15 cellular contexts compared by ENCODE assay signal in the genomic region with DNA sequence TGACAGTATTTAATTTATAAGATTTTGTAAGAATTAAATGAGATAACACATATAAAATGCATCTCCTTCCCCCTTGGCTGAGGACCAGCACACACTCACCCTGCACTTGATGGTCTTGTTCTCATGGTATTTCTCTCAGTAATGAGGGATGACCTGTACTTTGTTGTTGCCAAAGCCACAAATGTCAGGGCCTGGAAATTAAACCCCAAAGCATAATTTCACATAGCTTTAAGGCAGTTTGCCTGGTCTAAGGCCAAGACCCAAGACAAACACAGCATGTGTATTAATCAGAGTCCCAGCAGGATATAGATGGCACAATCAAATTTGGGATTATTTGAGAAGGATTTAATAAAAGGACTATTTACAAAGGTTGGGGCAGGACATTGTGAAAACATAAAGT. TPM values are rescaled to one million over a fixed set of nuclear protein-coding genes. Genes with fewer than 3 reads are reported as not detected.
A peak's percentile ranks its signal among the peaks of the same experiment; 100 is the strongest.
DNase-seq lines count a peak whose midpoint lies in the region; ATAC-seq and TF ChIP-seq lines count a peak whose summit lies in the region.
"Had no signal": no experiment of that assay in that cellular context is flagged by ENCODE, and none has a peak within 500 bp of the region (broad histone marks: within the 10 kb centered on the region; RNA-seq: fewer than 3 reads in every experiment).

No MANE protein-coding gene starts in this region.

- H3K27ac ChIP-seq in CD4-positive, alpha-beta memory T cell (ENCODE audit: low read depth, low read length), result no peak overlapping the region
- peak overlapping the region; percentile 62 to 86 for H3K27ac ChIP-seq in breast epithelium
- H3K27ac ChIP-seq: transverse colon had no signal

- H3K4me1 ChIP-seq in CD4-positive, alpha-beta memory T cell (ENCODE audit: insufficient read depth, low read length), result peaks cover 50% of the 10 kb centered on the region
- peaks cover 4 to 21% of the 10 kb centered on the region in 2 donors for H3K4me1 ChIP-seq in breast epithelium

- H3K27me3 Mint-ChIP-seq in CD4-positive, alpha-beta memory T cell, result no peaks in the 10 kb centered on the region
- H3K27me3 Mint-ChIP-seq: activated T-helper 17 cell treated with anti-CD3 and anti-CD28 coated beads, Interleukin-2, amount 50 U/mL, for 72 hours; progenitor cell of endocrine pancreas had no signal

- H3K4me3 ChIP-seq in CD4-positive, alpha-beta memory T cell (ENCODE audit: low read length in 2 of 2), result no peak overlapping the region
- H3K4me3 ChIP-seq in MG63, result no peak overlapping the region
- no peak overlapping the region for H3K4me3 ChIP-seq in breast epithelium
- H3K4me3 ChIP-seq: transverse colon had no signal

- no peak for ATAC-seq in GM21528 (IDR thresholded peaks at IDR 0.05; ENCODE audit: low FRiP score, unreplicated experiment)
- no peak for ATAC-seq in HG03280 (IDR thresholded peaks at IDR 0.05; ENCODE audit: unreplicated experiment)
- ATAC-seq: activated T-helper 17 cell treated with anti-CD3 and anti-CD28 coated beads, Interleukin-2, amount 50 U/mL, for 72 hours had no signal

- H3K4me3 Mint-ChIP-seq in CD4-positive, alpha-beta memory T cell, result no peak overlapping the region
- H3K4me3 Mint-ChIP-seq: activated T-helper 17 cell treated with anti-CD3 and anti-CD28 coated beads, Interleukin-2, amount 50 U/mL, for 72 hours had no signal

- no peak for TF ChIP-seq CTCF in breast epithelium (IDR thresholded peaks at IDR 0.05)

- no peaks in the 10 kb centered on the region for H3K27me3 ChIP-seq in CD4-positive, alpha-beta memory T cell (ENCODE audit: insufficient read depth, low read length)
- no peaks in the 10 kb centered on the region for H3K27me3 ChIP-seq in MG63
- H3K27me3 ChIP-seq in breast epithelium, result no peaks in the 10 kb centered on the region
- H3K27me3 ChIP-seq: transverse colon had no signal

- no peak for DNase-seq in CD4-positive, alpha-beta memory T cell
- DNase-seq in MG63 (peak; percentile 83), breast epithelium (ENCODE audit: low spot score in 2 of 2) (peak in 1 of 2 donors; percentile 50), myocyte (ENCODE audit: low read depth) (peak; percentile 42), NCI-H524 (lab: John Stamatoyannopoulos, UW) (no peak)
- DNase-seq in stimulated activated CD4-positive, alpha-beta T cell treated with anti-CD3 and anti-CD28 coated beads, Interleukin-12 subunit alpha, Interleukin-12 subunit beta, amount 100 ng/mL, for 4 hours, result no peak
- DNase-seq: DMS53, midbrain, NCI-H2107, RPMI8226, transverse colon had no signal

- intact Hi-C loops in CD4-positive, alpha-beta memory T cell (cut with micrococcal nuclease), result loop anchor here (2.0 kb wide), 2 partner anchors 49 to 161 kb away; a partner anchor contains a TSS
- intact Hi-C loops in breast epithelium (cut with DNase I; ENCODE audit: low total_unique reads), result no loop called here

- peak overlapping the region in 4 of 7 donors; percentile 3 to 60 (median 41) for H3K27ac Mint-ChIP-seq in CD4-positive, alpha-beta memory T cell
- H3K27ac Mint-ChIP-seq: activated T-helper 17 cell treated with anti-CD3 and anti-CD28 coated beads, Interleukin-2, amount 50 U/mL, for 72 hours; progenitor cell of endocrine pancreas had no signal

- POLR2A ChIA-PET in CD4-positive, alpha-beta memory T cell (lab: Charles Lee; ENCODE audit: partially characterized antibody), result no interaction called here

- H3K36me3 ChIP-seq in CD4-positive, alpha-beta memory T cell (ENCODE audit: insufficient read depth, low read length), result no peaks in the 10 kb centered on the region
- no peaks in the 10 kb centered on the region for H3K36me3 ChIP-seq in MG63
- H3K36me3 ChIP-seq in breast epithelium, result no peaks in the 10 kb centered on the region
- H3K36me3 ChIP-seq: transverse colon had no signal

- H3K9me3 ChIP-seq in CD4-positive, alpha-beta memory T cell (ENCODE audit: control insufficient read depth in 1 of 2, low read length in 2 of 2), result no peaks in the 10 kb centered on the region
- H3K9me3 ChIP-seq in MG63 (no peaks in the 10 kb centered on the region), breast epithelium (no peaks in the 10 kb centered on the region)
- H3K9me3 ChIP-seq: transverse colon had no signal

- no peak for TF ChIP-seq POLR2A in breast epithelium (IDR thresholded peaks at IDR 0.05)

- H3K4me1 Mint-ChIP-seq in CD4-positive, alpha-beta memory T cell, result peaks cover 25 to 43% (median 36%) of the 10 kb centered on the region in 4 donors

- H3K9me3 Mint-ChIP-seq in CD4-positive, alpha-beta memory T cell, result no peaks in the 10 kb centered on the region
- H3K9me3 Mint-ChIP-seq: activated T-helper 17 cell treated with anti-CD3 and anti-CD28 coated beads, Interleukin-2, amount 50 U/mL, for 72 hours had no signal

- CTCF ChIA-PET in CD4-positive, alpha-beta memory T cell (lab: Charles Lee; ENCODE audit: partially characterized antibody), result interaction anchor here (1.0 kb wide), 2 partner anchors 10 to 202 kb away, joined by 3 read pairs; no protein-coding TSS in a partner anchor

- H3K36me3 Mint-ChIP-seq in CD4-positive, alpha-beta memory T cell, result no peaks in the 10 kb centered on the region

RNA-seq across cellular contexts. Expression of a gene that starts 48.6 kb away (rescaled TPM):
- total RNA-seq in CD4-positive, alpha-beta memory T cell, result 10 to 100 TPM; 91.5 to 92.3 TPM
- polyA plus RNA-seq in CD4-positive, alpha-beta memory T cell, result 10 to 100 TPM; 39.2 to 63.7 TPM
- total RNA-seq in MG63 (2014; rRNA removed; shearing (Covaris generic); ENCODE audit: low replicate concordance), result 9.3 and 11.4 TPM in 2 replicates
- total RNA-seq in breast epithelium (100 to 1,000 TPM in 2 of 3 donors, 10 to 100 TPM in 1; 83.6 to 144 (median 127) TPM), myocyte (21.0 and 35.9 TPM in 2 replicates)
- polyA plus RNA-seq in myocyte (2012), result 21.2 TPM

RNA-seq across cellular contexts. Expression of a gene that starts 49.2 kb away (rescaled TPM):
- total RNA-seq in CD4-positive, alpha-beta memory T cell, result 10 to 100 TPM; 45.1 to 46.9 TPM
- polyA plus RNA-seq in CD4-positive, alpha-beta memory T cell, result 10 to 100 TPM; 45.2 to 47.8 TPM
- total RNA-seq in MG63 (2014; rRNA removed; shearing (Covaris generic); ENCODE audit: low replicate concordance), result 31.7 and 45.5 TPM in 2 replicates
- 100 to 1,000 TPM; 107 to 213 (median 136) TPM for total RNA-seq in breast epithelium
- 23.5 and 31.7 TPM in 2 replicates for total RNA-seq in myocyte
- 19.5 TPM for polyA plus RNA-seq in myocyte (2012)

Comparison
In these comparisons a context has a peak if more than half of its experiments do, and no peak if none do; other contexts are left out.
1. DNase-seq: peak in MG63 (single experiment) and myocyte (single experiment); none in CD4-positive, alpha-beta memory T cell (0 of 5), stimulated activated CD4-positive, alpha-beta T cell treated with anti-CD3 and anti-CD28 coated beads, Interleukin-12 subunit alpha, Interleukin-12 subunit beta, amount 100 ng/mL, for 4 hours (single experiment) and NCI-H524 (0 of 2).